1 cellular context compared by ENCODE assay signal in the genomic region with DNA sequence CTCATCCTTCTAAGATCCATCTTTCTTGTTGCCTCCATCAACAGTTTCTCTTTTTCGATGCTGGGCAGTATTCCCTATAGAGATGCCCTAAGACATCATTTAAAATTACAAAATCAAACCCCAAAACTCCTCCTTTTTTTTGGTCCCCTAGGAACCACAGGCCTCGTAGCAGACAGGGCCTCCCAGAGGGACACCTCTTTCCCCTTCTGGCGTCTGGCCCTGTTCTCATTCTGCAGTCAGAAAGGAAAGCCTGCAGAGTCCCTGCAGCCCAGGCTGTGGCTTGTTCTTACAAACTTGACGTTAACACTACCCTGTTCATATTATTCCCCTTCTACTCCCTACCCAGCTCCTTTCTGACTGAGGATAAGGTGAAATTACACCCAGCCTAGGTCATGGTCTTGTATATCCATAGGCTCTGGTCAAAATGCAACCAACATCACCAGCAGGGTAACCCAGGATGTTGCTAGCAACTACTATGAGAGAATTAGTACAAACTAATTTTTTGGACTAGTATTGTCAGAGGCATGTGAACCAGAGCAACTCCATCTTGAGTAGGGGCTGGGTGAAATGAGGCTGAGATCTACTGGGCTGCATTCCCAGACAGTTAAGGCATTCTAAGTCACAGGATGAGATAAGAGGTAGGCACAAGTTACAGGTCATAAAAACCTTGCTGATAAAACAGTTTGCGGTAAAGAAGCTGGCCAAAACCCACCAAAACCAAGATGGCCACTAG.
A peak's percentile ranks its signal among the peaks of the same experiment; 100 is the strongest.
TF ChIP-seq lines count a peak whose summit lies in the region.

No MANE protein-coding gene starts in this region.

TF ChIP-seq in K562, 482 proteins besides CTCF, POLR2A, EP300 and RAD21 (continues in another document):
- TF ChIP-seq BRD4 (IDR thresholded peaks at IDR 0.05) (no peak), CC2D1A (IDR thresholded peaks at IDR 0.05) (no peak), MXI1 (IDR thresholded peaks at IDR 0.05; ENCODE audit: low read depth, low read length) (no peak), TFAM (CRISPR knock-in tag; conservative IDR thresholded peaks at IDR 0.05) (no peak), EWSR1 (IDR thresholded peaks at IDR 0.05; ENCODE audit: borderline replicate concordance, low read depth, partially characterized antibody) (no peak), ESRRA (IDR thresholded peaks at IDR 0.05; ENCODE audit: borderline replicate concordance, low read depth) (no peak), ZNF354B (CRISPR knock-in tag; IDR thresholded peaks at IDR 0.05) (no peak), KDM2B (CRISPR knock-in tag; IDR thresholded peaks at IDR 0.05) (no peak), ZNF584 (CRISPR knock-in tag; IDR thresholded peaks at IDR 0.05; ENCODE audit: low read depth) (0 out of 2 replicates have a peak, but pooled peaks have one; percentile 40), PTBP1 (IDR thresholded peaks at IDR 0.05; ENCODE audit: low read depth, low read length) (no peak), RBBP5 (IDR thresholded peaks at IDR 0.05; ENCODE audit: borderline replicate concordance, insufficient read depth, low read length, poor library complexity, severe bottlenecking) (no peak), NUFIP1 (IDR thresholded peaks at IDR 0.05; ENCODE audit: partially characterized antibody) (no peak), RBM22 (IDR thresholded peaks at IDR 0.05; ENCODE audit: low read depth, low read length, poor library complexity, severe bottlenecking) (no peak), SMAD4 (CRISPR knock-in tag; conservative IDR thresholded peaks at IDR 0.05) (peak; percentile 68), MTA1 (IDR thresholded peaks at IDR 0.05; ENCODE audit: borderline replicate concordance) (no peak), GTF2A2 (tag; IDR thresholded peaks at IDR 0.05) (no peak), FOXJ3 (CRISPR knock-in tag; IDR thresholded peaks at IDR 0.05) (no peak), TEAD1 (CRISPR knock-in tag; IDR thresholded peaks at IDR 0.05) (peak in 1 of 2 experiments; percentile 64; a peak in 1 of 4 replicates), ZNF239 (CRISPR knock-in tag; IDR thresholded peaks at IDR 0.05) (0 out of 2 replicates have a peak, but pooled peaks have one; percentile 14), SAP30 (IDR thresholded peaks at IDR 0.05; ENCODE audit: borderline replicate concordance, insufficient read depth, low read depth, low read length, poor library complexity, severe bottlenecking) (no peak), SRSF9 (IDR thresholded peaks at IDR 0.05; ENCODE audit: borderline replicate concordance, low read depth, low read length) (no peak), KLF6 (CRISPR knock-in tag; IDR thresholded peaks at IDR 0.05; ENCODE audit: borderline replicate concordance) (peak; percentile 46; the same call in 1 of the 2 replicates), STAG1 (CRISPR knock-in tag; IDR thresholded peaks at IDR 0.05; ENCODE audit: borderline replicate concordance) (no peak), PTRF (tag; IDR thresholded peaks at IDR 0.05) (peak; percentile 71; the same call in 1 of the 2 replicates), ZNF197 (CRISPR knock-in tag; IDR thresholded peaks at IDR 0.05; ENCODE audit: low read depth) (0 out of 2 replicates have a peak, but pooled peaks have one; percentile 47), HDAC6 (IDR thresholded peaks at IDR 0.05; ENCODE audit: low read depth, low read length) (no peak), KAT2B (IDR thresholded peaks at IDR 0.05; ENCODE audit: low read depth, low read length) (no peak), EZH2 (IDR thresholded peaks at IDR 0.05; ENCODE audit: borderline replicate concordance, low read depth, low read length) (no peak)
- TF ChIP-seq, protein P1, sequence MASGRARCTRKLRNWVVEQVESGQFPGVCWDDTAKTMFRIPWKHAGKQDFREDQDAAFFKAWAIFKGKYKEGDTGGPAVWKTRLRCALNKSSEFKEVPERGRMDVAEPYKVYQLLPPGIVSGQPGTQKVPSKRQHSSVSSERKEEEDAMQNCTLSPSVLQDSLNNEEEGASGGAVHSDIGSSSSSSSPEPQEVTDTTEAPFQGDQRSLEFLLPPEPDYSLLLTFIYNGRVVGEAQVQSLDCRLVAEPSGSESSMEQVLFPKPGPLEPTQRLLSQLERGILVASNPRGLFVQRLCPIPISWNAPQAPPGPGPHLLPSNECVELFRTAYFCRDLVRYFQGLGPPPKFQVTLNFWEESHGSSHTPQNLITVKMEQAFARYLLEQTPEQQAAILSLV (tag; IDR thresholded peaks at IDR 0.05) = no peak
- TF ChIP-seq, protein P2, sequence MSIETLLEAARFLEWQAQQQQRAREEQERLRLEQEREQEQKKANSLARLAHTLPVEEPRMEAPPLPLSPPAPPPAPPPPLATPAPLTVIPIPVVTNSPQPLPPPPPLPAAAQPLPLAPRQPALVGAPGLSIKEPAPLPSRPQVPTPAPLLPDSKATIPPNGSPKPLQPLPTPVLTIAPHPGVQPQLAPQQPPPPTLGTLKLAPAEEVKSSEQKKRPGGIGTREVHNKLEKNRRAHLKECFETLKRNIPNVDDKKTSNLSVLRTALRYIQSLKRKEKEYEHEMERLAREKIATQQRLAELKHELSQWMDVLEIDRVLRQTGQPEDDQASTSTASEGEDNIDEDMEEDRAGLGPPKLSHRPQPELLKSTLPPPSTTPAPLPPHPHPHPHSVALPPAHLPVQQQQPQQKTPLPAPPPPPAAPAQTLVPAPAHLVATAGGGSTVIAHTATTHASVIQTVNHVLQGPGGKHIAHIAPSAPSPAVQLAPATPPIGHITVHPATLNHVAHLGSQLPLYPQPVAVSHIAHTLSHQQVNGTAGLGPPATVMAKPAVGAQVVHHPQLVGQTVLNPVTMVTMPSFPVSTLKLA (conservative IDR thresholded peaks at IDR 0.05) = no peak
- TF ChIP-seq, protein P3, sequence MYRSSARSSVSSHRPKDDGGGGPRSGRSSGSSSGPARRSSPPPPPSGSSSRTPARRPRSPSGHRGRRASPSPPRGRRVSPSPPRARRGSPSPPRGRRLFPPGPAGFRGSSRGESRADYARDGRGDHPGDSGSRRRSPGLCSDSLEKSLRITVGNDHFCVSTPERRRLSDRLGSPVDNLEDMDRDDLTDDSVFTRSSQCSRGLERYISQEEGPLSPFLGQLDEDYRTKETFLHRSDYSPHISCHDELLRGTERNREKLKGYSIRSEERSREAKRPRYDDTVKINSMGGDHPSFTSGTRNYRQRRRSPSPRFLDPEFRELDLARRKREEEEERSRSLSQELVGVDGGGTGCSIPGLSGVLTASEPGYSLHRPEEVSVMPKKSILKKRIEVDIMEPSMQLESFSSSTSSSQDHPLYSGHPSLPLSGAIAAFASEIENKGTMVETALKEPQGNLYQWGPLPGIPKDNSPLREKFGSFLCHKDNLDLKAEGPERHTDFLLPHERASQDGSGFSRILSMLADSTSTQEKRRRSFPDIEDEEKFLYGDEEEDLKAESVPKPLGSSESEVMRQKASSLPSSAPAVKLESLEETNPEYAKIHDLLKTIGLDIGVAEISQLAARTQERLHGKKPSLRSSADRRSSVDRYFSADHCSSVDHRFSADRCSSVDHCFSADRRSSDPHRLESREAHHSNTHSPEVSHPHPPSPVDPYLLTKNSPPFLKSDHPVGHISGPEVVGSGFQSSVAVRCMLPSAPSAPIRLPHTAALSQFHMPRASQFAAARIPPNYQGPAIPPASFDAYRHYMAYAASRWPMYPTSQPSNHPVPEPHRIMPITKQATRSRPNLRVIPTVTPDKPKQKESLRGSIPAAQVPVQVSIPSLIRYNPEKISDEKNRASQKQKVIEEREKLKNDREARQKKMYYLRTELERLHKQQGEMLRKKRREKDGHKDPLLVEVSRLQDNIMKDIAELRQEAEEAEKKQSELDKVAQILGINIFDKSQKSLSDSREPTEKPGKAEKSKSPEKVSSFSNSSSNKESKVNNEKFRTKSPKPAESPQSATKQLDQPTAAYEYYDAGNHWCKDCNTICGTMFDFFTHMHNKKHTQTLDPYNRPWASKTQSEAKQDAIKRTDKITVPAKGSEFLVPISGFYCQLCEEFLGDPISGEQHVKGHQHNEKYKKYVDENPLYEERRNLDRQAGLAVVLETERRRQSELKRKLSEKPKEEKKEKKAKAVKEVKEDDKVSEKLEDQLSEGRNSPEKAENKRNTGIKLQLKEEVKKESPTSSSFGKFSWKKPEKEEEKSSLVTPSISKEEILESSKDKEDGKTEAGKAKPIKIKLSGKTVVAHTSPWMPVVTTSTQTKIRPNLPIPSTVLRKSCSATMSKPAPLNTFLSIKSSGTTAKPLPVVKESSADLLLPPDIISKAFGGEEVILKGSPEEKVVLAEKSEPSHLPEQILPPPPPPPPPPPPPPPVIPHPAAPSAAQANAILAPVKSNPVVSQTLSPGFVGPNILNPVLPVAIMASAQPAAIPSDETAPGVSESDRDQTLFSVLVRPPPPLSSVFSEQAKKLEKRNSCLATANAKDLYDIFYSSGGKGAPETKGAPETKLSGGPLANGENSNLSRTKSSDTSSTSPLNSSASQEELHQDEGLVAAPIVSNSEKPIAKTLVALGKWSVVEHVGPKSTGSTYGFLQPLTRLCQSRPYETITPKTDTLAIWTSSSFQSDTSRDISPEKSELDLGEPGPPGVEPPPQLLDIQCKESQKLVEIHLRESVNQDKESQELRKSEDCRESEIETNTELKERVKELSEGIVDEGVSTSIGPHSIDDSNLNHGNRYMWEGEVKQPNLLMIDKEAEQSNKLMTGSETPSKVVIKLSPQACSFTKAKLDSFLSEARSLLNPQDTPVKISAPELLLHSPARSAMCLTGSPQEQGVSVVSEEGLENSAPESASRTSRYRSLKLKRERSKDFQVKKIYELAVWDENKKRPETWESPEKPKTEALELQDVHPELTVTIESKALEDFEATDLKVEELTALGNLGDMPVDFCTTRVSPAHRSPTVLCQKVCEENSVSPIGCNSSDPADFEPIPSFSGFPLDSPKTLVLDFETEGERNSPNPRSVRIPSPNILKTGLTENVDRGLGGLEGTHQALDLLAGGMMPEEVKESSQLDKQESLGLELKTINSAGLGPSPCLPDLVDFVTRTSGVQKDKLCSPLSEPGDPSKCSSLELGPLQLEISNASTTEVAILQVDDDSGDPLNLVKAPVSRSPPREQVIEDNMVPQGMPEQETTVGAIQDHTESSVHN (IDR thresholded peaks at IDR 0.05; ENCODE audit: borderline replicate concordance in 1 of 2, low read depth in 1 of 2) = no peak
- TF ChIP-seq, protein P4, sequence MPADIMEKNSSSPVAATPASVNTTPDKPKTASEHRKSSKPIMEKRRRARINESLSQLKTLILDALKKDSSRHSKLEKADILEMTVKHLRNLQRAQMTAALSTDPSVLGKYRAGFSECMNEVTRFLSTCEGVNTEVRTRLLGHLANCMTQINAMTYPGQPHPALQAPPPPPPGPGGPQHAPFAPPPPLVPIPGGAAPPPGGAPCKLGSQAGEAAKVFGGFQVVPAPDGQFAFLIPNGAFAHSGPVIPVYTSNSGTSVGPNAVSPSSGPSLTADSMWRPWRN (IDR thresholded peaks at IDR 0.05; ENCODE audit: low read depth) = no peak
- TF ChIP-seq, protein P5, sequence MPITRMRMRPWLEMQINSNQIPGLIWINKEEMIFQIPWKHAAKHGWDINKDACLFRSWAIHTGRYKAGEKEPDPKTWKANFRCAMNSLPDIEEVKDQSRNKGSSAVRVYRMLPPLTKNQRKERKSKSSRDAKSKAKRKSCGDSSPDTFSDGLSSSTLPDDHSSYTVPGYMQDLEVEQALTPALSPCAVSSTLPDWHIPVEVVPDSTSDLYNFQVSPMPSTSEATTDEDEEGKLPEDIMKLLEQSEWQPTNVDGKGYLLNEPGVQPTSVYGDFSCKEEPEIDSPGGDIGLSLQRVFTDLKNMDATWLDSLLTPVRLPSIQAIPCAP (CRISPR knock-in tag; IDR thresholded peaks at IDR 0.05; ENCODE audit: borderline replicate concordance) = no peak
- TF ChIP-seq, protein P6, sequence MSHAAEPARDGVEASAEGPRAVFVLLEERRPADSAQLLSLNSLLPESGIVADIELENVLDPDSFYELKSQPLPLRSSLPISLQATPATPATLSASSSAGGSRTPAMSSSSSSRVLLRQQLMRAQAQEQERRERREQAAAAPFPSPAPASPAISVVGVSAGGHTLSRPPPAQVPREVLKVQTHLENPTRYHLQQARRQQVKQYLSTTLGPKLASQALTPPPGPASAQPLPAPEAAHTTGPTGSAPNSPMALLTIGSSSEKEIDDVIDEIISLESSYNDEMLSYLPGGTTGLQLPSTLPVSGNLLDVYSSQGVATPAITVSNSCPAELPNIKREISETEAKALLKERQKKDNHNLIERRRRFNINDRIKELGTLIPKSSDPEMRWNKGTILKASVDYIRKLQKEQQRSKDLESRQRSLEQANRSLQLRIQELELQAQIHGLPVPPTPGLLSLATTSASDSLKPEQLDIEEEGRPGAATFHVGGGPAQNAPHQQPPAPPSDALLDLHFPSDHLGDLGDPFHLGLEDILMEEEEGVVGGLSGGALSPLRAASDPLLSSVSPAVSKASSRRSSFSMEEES (CRISPR knock-in tag; IDR thresholded peaks at IDR 0.05) = no peak
- TF ChIP-seq, protein P7, sequence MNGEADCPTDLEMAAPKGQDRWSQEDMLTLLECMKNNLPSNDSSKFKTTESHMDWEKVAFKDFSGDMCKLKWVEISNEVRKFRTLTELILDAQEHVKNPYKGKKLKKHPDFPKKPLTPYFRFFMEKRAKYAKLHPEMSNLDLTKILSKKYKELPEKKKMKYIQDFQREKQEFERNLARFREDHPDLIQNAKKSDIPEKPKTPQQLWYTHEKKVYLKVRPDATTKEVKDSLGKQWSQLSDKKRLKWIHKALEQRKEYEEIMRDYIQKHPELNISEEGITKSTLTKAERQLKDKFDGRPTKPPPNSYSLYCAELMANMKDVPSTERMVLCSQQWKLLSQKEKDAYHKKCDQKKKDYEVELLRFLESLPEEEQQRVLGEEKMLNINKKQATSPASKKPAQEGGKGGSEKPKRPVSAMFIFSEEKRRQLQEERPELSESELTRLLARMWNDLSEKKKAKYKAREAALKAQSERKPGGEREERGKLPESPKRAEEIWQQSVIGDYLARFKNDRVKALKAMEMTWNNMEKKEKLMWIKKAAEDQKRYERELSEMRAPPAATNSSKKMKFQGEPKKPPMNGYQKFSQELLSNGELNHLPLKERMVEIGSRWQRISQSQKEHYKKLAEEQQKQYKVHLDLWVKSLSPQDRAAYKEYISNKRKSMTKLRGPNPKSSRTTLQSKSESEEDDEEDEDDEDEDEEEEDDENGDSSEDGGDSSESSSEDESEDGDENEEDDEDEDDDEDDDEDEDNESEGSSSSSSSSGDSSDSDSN (IDR thresholded peaks at IDR 0.05; ENCODE audit: borderline replicate concordance in 1 of 2, low read depth in 2 of 2, low read length in 2 of 2) = no peak
- TF ChIP-seq, protein P8, sequence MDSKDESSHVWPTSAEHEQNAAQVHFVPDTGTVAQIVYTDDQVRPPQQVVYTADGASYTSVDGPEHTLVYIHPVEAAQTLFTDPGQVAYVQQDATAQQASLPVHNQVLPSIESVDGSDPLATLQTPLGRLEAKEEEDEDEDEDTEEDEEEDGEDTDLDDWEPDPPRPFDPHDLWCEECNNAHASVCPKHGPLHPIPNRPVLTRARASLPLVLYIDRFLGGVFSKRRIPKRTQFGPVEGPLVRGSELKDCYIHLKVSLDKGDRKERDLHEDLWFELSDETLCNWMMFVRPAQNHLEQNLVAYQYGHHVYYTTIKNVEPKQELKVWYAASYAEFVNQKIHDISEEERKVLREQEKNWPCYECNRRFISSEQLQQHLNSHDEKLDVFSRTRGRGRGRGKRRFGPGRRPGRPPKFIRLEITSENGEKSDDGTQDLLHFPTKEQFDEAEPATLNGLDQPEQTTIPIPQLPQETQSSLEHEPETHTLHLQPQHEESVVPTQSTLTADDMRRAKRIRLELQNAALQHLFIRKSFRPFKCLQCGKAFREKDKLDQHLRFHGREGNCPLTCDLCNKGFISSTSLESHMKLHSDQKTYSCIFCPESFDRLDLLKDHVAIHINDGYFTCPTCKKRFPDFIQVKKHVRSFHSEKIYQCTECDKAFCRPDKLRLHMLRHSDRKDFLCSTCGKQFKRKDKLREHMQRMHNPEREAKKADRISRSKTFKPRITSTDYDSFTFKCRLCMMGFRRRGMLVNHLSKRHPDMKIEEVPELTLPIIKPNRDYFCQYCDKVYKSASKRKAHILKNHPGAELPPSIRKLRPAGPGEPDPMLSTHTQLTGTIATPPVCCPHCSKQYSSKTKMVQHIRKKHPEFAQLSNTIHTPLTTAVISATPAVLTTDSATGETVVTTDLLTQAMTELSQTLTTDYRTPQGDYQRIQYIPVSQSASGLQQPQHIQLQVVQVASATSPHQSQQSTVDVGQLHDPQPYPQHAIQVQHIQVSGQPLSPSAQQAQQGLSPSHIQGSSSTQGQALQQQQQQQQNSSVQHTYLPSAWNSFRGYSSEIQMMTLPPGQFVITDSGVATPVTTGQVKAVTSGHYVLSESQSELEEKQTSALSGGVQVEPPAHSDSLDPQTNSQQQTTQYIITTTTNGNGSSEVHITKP (IDR thresholded peaks at IDR 0.05; ENCODE audit: partially characterized antibody) = no peak
